In genomic region chr1:27395441-27396195, GRCh38 we compare ENCODE assay signal across 1 cellular context.
TF ChIP-seq lines count a peak whose summit lies in the region.

No MANE protein-coding gene starts in this region.

TF ChIP-seq in GM23338, 12 proteins besides CTCF, POLR2A, EP300 and RAD21 (continued from another document):
- TF ChIP-seq ZNF462 (CRISPR knock-in tag; IDR thresholded peaks at IDR 0.05): no peak
- TF ChIP-seq REST (IDR thresholded peaks at IDR 0.05; ENCODE audit: unreplicated experiment): no peak
